Comparison of ENCODE assay signal across 8 cellular contexts in the genomic region with DNA sequence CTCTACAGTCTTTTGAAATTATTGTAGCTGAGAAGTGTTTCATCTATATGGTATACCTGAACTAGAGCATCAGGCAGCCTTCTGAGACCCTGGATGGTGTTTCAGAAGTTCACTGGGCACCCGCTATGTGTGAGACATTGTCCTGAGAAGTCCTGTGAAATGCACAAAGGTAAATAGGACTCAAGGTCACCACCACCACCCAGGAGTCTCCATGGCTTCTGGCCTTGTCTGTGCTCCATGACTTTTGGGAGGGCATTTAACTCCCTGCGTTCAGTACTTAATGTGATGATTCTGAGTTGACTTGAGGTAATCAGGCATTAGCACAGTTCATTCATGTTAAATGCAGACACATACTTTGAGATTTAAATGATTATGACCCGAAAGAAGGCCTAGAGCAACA. TPM values are rescaled to one million over a fixed set of nuclear protein-coding genes. Genes with fewer than 3 reads are reported as not detected.
DNase-seq lines count a peak whose midpoint lies in the region; ATAC-seq, FAIRE-seq and TF ChIP-seq lines count a peak whose summit lies in the region.

No MANE protein-coding gene starts in this region.

- peak overlapping the region; percentile 87 for H2AFZ ChIP-seq in astrocyte (ENCODE audit: low read depth, low read length)

- no peaks in the 10 kb centered on the region for H3K79me2 ChIP-seq in astrocyte (ENCODE audit: insufficient read depth, low read length)

- H3K9me3 ChIP-seq in astrocyte (ENCODE audit: insufficient read depth, low read depth, low read length) (no peaks in the 10 kb centered on the region), left lung (no peaks in the 10 kb centered on the region), testis (no peaks in the 10 kb centered on the region)

- peaks cover 11% of the 10 kb centered on the region for H3K27me3 Mint-ChIP-seq in activated CD4-positive, alpha-beta T cell treated with anti-CD3 and anti-CD28 coated beads, Interleukin-2, amount 10 ng/mL, durations not matched to agents 24 days and 14 days
- no peaks in the 10 kb centered on the region for H3K27me3 Mint-ChIP-seq in astrocyte (ENCODE audit: low read depth, unreplicated experiment)

- H3K27ac ChIP-seq in astrocyte (ENCODE audit: low read depth, low read length) (no peak overlapping the region), left lung (peak overlapping the region in 1 of 2 donors; percentile 90), testis (peak overlapping the region in 1 of 2 donors; percentile 88)

- peaks cover 4% of the 10 kb centered on the region for H3K9me3 Mint-ChIP-seq in activated CD4-positive, alpha-beta T cell treated with anti-CD3 and anti-CD28 coated beads, Interleukin-2, amount 10 ng/mL, durations not matched to agents 24 days and 14 days
- H3K9me3 Mint-ChIP-seq in astrocyte (ENCODE audit: unreplicated experiment): no peaks in the 10 kb centered on the region

- H3K27me3 ChIP-seq in astrocyte (ENCODE audit: insufficient read depth, low read length) (no peaks in the 10 kb centered on the region), left lung (no peaks in the 10 kb centered on the region), testis (no peaks in the 10 kb centered on the region)

- H3K4me3 Mint-ChIP-seq in activated CD4-positive, alpha-beta T cell treated with anti-CD3 and anti-CD28 coated beads, Interleukin-2, amount 10 ng/mL, durations not matched to agents 24 days and 14 days: peak overlapping the region; percentile 94
- H3K4me3 Mint-ChIP-seq in astrocyte (ENCODE audit: unreplicated experiment): peak overlapping the region; percentile 90

- ATAC-seq in left lung (no peak), HG03342 (IDR thresholded peaks at IDR 0.05; ENCODE audit: unreplicated experiment) (no peak)

- no peak for TF ChIP-seq POLR2A in testis (IDR thresholded peaks at IDR 0.05)

- H3K4me1 ChIP-seq in astrocyte (ENCODE audit: insufficient read depth, low read length) (peaks cover 12% of the 10 kb centered on the region), left lung (peaks cover 7 to 29% of the 10 kb centered on the region in 2 donors), testis (peaks cover 16% of the 10 kb centered on the region)

- H3K4me1 Mint-ChIP-seq in activated CD4-positive, alpha-beta T cell treated with anti-CD3 and anti-CD28 coated beads, Interleukin-2, amount 10 ng/mL, durations not matched to agents 24 days and 14 days: peaks cover 17% of the 10 kb centered on the region
- peaks cover 14% of the 10 kb centered on the region for H3K4me1 Mint-ChIP-seq in astrocyte (ENCODE audit: low read depth, unreplicated experiment)

- H3K36me3 Mint-ChIP-seq in activated CD4-positive, alpha-beta T cell treated with anti-CD3 and anti-CD28 coated beads, Interleukin-2, amount 10 ng/mL, durations not matched to agents 24 days and 14 days (ENCODE audit: low read depth): peaks cover 4% of the 10 kb centered on the region
- H3K36me3 Mint-ChIP-seq in astrocyte (ENCODE audit: low read depth, unreplicated experiment): no peaks in the 10 kb centered on the region

- peak overlapping the region; percentile 66 for H3K4me3 ChIP-seq in astrocyte (ENCODE audit: insufficient read depth, low read depth, low read length)
- peak overlapping the region; percentile 72 to 80 for H3K4me3 ChIP-seq in left lung
- peak overlapping the region; percentile 71 to 83 for H3K4me3 ChIP-seq in testis

- H3K9ac ChIP-seq in astrocyte (ENCODE audit: low read length): peak overlapping the region; percentile 80

- WGBS in testis, 2 donors: 38 to 47% methylated on average over 3 of the region's 3 CpGs

- no peak for DNase-seq in activated CD4-positive, alpha-beta T cell treated with anti-CD3 and anti-CD28 coated beads, Interleukin-2, amount 10 ng/mL, durations not matched to agents 24 days and 14 days
- no peak for DNase-seq in activated CD4-positive, alpha-beta T cell treated with anti-CD3 and anti-CD28 coated beads for 1 hour
- DNase-seq in astrocyte (ENCODE audit: low read depth) (no peak), left lung (no peak), testis (no peak), DMS 273 (lab: John Stamatoyannopoulos, UW; ENCODE audit: unreplicated experiment) (no peak), GF-D8 (lab: John Stamatoyannopoulos, UW) (no peak)

- FAIRE-seq in astrocyte (lab: Jason Lieb, UNC): no peak

- H3K36me3 ChIP-seq in astrocyte (ENCODE audit: insufficient read depth, low read length): no peaks in the 10 kb centered on the region
- no peaks in the 10 kb centered on the region for H3K36me3 ChIP-seq in left lung
- H3K36me3 ChIP-seq in testis (ENCODE audit: low read depth, missing control alignments): no peaks in the 10 kb centered on the region

- peaks cover 26% of the 10 kb centered on the region for H4K20me1 ChIP-seq in astrocyte (ENCODE audit: insufficient read depth, low read length)

- peak overlapping the region; percentile 88 for H3K4me2 ChIP-seq in astrocyte (ENCODE audit: low read length)

- intact Hi-C loops in activated CD4-positive, alpha-beta T cell treated with anti-CD3 and anti-CD28 coated beads, Interleukin-2, amount 10 ng/mL, durations not matched to agents 24 days and 14 days (cut with micrococcal nuclease): loop anchor here (1.0 to 2.0 kb wide), 3 partner anchors 53 to 93 kb away; a partner anchor contains a TSS
- intact Hi-C loops in left lung (cut with DNase I): no loop called here
- intact Hi-C loops in testis (cut with DNase I; ENCODE audit: low total_unique reads): no loop called here

- TF ChIP-seq CTCF in astrocyte (IDR thresholded peaks at IDR 0.05; ENCODE audit: insufficient read depth, low read depth, low read length): no peak
- no peak for TF ChIP-seq CTCF in left lung (IDR thresholded peaks at IDR 0.05)
- TF ChIP-seq CTCF in testis (IDR thresholded peaks at IDR 0.05): no peak

- peak overlapping the region; percentile 88 for H3K27ac Mint-ChIP-seq in activated CD4-positive, alpha-beta T cell treated with anti-CD3 and anti-CD28 coated beads, Interleukin-2, amount 10 ng/mL, durations not matched to agents 24 days and 14 days
- peak overlapping the region; percentile 85 for H3K27ac Mint-ChIP-seq in astrocyte (ENCODE audit: unreplicated experiment)

RNA-seq across cellular contexts. Expression of a gene that starts 1.1 kb away (rescaled TPM):
- 5.0 and 5.3 TPM in 2 replicates for total RNA-seq in activated CD4-positive, alpha-beta T cell treated with anti-CD3 and anti-CD28 coated beads, Interleukin-2, amount 10 ng/mL, durations not matched to agents 24 days and 14 days
- total RNA-seq in astrocyte (2.7 and 2.8 TPM in 2 replicates), left lung (1 to 10 TPM; 6.4 to 6.6 TPM), testis (10 to 100 TPM; 15.1 to 22.1 TPM)
- polyA plus RNA-seq in testis (ENCODE audit: insufficient read depth, low read depth, low replicate concordance): 4.5 TPM

RNA-seq across cellular contexts. Expression of a gene that starts 53.1 kb away (rescaled TPM):
- total RNA-seq in activated CD4-positive, alpha-beta T cell treated with anti-CD3 and anti-CD28 coated beads, Interleukin-2, amount 10 ng/mL, durations not matched to agents 24 days and 14 days: 0.72 and 1.3 TPM in 2 replicates
- total RNA-seq in astrocyte: 0.60 and 0.79 TPM in 2 replicates
- total RNA-seq in left lung: 10 to 100 TPM in 1 of 2 donors, 1 to 10 TPM in 1; 9.4 to 18.0 TPM
- total RNA-seq in testis: 10 to 100 TPM; 12.3 to 13.5 TPM
- 18.5 TPM for polyA plus RNA-seq in testis (ENCODE audit: insufficient read depth, low read depth, low replicate concordance)
